ENCODE assay signal across 8 cellular contexts in the genomic region with DNA sequence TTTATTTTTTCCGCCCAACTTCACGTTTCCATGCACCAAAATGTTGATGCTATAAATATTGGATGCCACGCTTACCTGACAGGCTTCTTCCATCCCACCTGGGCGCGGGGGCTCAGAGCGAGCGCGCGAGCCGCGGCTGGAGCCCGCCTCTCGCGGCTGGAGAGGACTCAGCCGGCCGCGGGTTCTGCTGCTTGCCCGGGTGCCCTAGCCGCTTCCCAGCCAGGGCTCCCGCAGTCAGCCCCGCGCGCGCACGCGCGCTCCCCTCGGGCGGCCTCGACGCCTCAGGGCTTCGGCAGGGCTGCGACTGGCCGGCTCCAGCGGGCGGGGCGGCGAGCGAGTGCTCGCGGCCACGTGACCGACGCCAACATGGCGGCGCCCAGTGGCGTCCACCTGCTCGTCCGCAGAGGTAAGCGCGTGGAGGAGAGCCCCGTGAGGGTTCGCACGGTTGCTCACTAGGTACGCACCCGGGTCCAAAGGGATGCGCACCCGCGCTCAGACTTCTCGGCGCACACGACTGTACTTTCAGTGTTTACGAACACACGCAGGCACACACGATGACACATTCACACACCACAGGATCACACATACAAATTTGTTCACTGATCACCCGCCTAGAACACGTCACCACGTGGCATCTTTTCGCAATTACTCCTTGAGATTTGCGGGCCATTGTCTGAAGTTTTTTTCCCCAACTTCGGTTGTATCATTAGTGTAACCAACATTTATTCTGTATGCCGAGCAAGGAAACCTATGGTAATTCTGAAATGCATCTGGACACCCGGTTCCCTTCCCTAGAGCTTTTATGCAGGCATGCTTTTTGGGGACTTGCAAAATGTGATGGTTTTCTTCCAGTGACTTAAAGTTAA. TPM values are rescaled to one million over a fixed set of nuclear protein-coding genes. Genes with fewer than 3 reads are reported as not detected.
DNase-seq lines count a peak whose midpoint lies in the region; ATAC-seq, FAIRE-seq and TF ChIP-seq lines count a peak whose summit lies in the region.

A gene (plus strand): TSS at position 350 of the 866 bp plus-strand sequence. CDS start 17 bp downstream, at position 367.

- H3K4me1 ChIP-seq in pancreas, result peaks cover 0 to 11% (median 4%) of the 10 kb centered on the region in 3 donors
- H3K4me1 ChIP-seq in tibial artery, result peaks cover 0 to 11% (median 3%) of the 10 kb centered on the region in 4 donors

- H3K9me3 Mint-ChIP-seq in activated naive CD8-positive, alpha-beta T cell treated with anti-CD3 and anti-CD28 coated beads, Interleukin-2, amount 10 ng/mL, durations not matched to agents 7 days and 5 days, result no peaks in the 10 kb centered on the region

- TF ChIP-seq CTCF in GM12865 (IDR thresholded peaks at IDR 0.05; ENCODE audit: insufficient read depth, low read depth, low read length, missing control alignments) (no peak), pancreas (IDR thresholded peaks at IDR 0.05) (no peak), tibial artery (IDR thresholded peaks at IDR 0.05) (no peak)

- DNase-seq in GM12865 (ENCODE audit: low read depth) (peak; percentile 95), NCI-H1105 (lab: John Stamatoyannopoulos, UW) (peak; percentile 84), SKM-1 treated with dmso at 0.1 percent for 144 hours (lab: John Stamatoyannopoulos, UW; ENCODE audit: unreplicated experiment) (peak; percentile 85), Right ventricle myocardium superior (peak; percentile 95), pancreas (peak; percentile 89 to 97 (median 92)), tibial artery (peak; percentile 71 to 91)
- peak; percentile 93 for DNase-seq in activated naive CD8-positive, alpha-beta T cell treated with anti-CD3 and anti-CD28 coated beads, Interleukin-2, amount 10 ng/mL, durations not matched to agents 7 days and 5 days

- H3K27ac ChIP-seq in pancreas (peak within 1 kb of the TSS in 3 of 4 donors; percentile 30 to 63 (median 32)), tibial artery (no peak within 1 kb of the TSS)

- H3K36me3 ChIP-seq in pancreas (no peaks in the 10 kb centered on the region), tibial artery (no peaks in the 10 kb centered on the region)

- intact Hi-C loops in Right ventricle myocardium superior (cut with DNase I), result no loop called here
- intact Hi-C loops in pancreas (cut with DNase I), result no loop called here
- intact Hi-C loops in tibial artery (cut with DNase I; ENCODE audit: low total_unique reads), result loop anchor here (5.0 kb wide), 1 partner anchor 97 kb away; no protein-coding TSS in a partner anchor

- H3K27me3 ChIP-seq in pancreas (no peaks in the 10 kb centered on the region), tibial artery (peaks cover 0 to 2% of the 10 kb centered on the region in 2 donors)

- H3K36me3 Mint-ChIP-seq in activated naive CD8-positive, alpha-beta T cell treated with anti-CD3 and anti-CD28 coated beads, Interleukin-2, amount 10 ng/mL, durations not matched to agents 7 days and 5 days, result peaks cover 1% of the 10 kb centered on the region

- H3K9me3 ChIP-seq in pancreas (no peaks in the 10 kb centered on the region), tibial artery (no peaks in the 10 kb centered on the region)

- peaks cover 8% of the 10 kb centered on the region for H3K27me3 Mint-ChIP-seq in activated naive CD8-positive, alpha-beta T cell treated with anti-CD3 and anti-CD28 coated beads, Interleukin-2, amount 10 ng/mL, durations not matched to agents 7 days and 5 days

- peak within 1 kb of the TSS; percentile 99 for H3K4me3 ChIP-seq in GM12865 (ENCODE audit: low read depth, low read length)
- peak within 1 kb of the TSS; percentile 49 to 81 (median 62) for H3K4me3 ChIP-seq in pancreas
- peak within 1 kb of the TSS; percentile 59 to 60 for H3K4me3 ChIP-seq in tibial artery

- H3K4me3 Mint-ChIP-seq in activated naive CD8-positive, alpha-beta T cell treated with anti-CD3 and anti-CD28 coated beads, Interleukin-2, amount 10 ng/mL, durations not matched to agents 7 days and 5 days, result peak within 1 kb of the TSS; percentile 96

- peaks cover 9% of the 10 kb centered on the region for H3K4me1 Mint-ChIP-seq in activated naive CD8-positive, alpha-beta T cell treated with anti-CD3 and anti-CD28 coated beads, Interleukin-2, amount 10 ng/mL, durations not matched to agents 7 days and 5 days

- POLR2A ChIA-PET in activated naive CD8-positive, alpha-beta T cell treated with anti-CD3 and anti-CD28 coated beads, Interleukin-2, amount 10 ng/mL, durations not matched to agents 7 days and 5 days (lab: Charles Lee), result interaction anchor here (1.3 kb wide), 1 partner anchor 78 kb away, joined by 4 read pairs; a partner anchor contains a TSS

- no peak for FAIRE-seq in pancreas (lab: Jason Lieb, UNC)

- ATAC-seq in HG02678 (IDR thresholded peaks at IDR 0.05; ENCODE audit: unreplicated experiment), result peak; percentile 98
- peak; percentile 99 for ATAC-seq in activated naive CD8-positive, alpha-beta T cell treated with anti-CD3 and anti-CD28 coated beads, Interleukin-2, amount 10 ng/mL, durations not matched to agents 7 days and 5 days (ENCODE audit: low read depth)
- peak; percentile 100 for ATAC-seq in Right ventricle myocardium superior (ENCODE audit: poor library complexity)
- peak; percentile 99 to 100 (median 100) for ATAC-seq in pancreas

- WGBS in pancreas, 2 donors, result 0% methylated on average over 73 of the region's 73 CpGs

- H3K27ac Mint-ChIP-seq in activated naive CD8-positive, alpha-beta T cell treated with anti-CD3 and anti-CD28 coated beads, Interleukin-2, amount 10 ng/mL, durations not matched to agents 7 days and 5 days, result peak within 1 kb of the TSS; percentile 96

RNA-seq across cellular contexts. Expression of the gene that starts here (rescaled TPM):
- 1 to 10 TPM; 4.5 to 5.6 TPM for total RNA-seq in activated naive CD8-positive, alpha-beta T cell treated with anti-CD3 and anti-CD28 coated beads, Interleukin-2, amount 10 ng/mL, durations not matched to agents 7 days and 5 days
- 6.9 TPM for total RNA-seq in Right ventricle myocardium superior
- 1 to 10 TPM; 3.0 to 5.4 (median 4.4) TPM for total RNA-seq in pancreas
- polyA plus RNA-seq in pancreas, result 10 to 100 TPM; 10.1 to 11.4 TPM

Comparison
In these comparisons a context has a peak if more than half of its experiments do, and no peak if none do; other contexts are left out.
1. H3K27ac ChIP-seq: peak in pancreas (3 of 4); none in tibial artery (0 of 2).
2. Peak in every context shown above with its lines, with median percentiles within 50 percentile points of each other: DNase-seq, H3K4me3 ChIP-seq and ATAC-seq.